ENCODE assay signal across 11 cellular contexts in the genomic region with DNA sequence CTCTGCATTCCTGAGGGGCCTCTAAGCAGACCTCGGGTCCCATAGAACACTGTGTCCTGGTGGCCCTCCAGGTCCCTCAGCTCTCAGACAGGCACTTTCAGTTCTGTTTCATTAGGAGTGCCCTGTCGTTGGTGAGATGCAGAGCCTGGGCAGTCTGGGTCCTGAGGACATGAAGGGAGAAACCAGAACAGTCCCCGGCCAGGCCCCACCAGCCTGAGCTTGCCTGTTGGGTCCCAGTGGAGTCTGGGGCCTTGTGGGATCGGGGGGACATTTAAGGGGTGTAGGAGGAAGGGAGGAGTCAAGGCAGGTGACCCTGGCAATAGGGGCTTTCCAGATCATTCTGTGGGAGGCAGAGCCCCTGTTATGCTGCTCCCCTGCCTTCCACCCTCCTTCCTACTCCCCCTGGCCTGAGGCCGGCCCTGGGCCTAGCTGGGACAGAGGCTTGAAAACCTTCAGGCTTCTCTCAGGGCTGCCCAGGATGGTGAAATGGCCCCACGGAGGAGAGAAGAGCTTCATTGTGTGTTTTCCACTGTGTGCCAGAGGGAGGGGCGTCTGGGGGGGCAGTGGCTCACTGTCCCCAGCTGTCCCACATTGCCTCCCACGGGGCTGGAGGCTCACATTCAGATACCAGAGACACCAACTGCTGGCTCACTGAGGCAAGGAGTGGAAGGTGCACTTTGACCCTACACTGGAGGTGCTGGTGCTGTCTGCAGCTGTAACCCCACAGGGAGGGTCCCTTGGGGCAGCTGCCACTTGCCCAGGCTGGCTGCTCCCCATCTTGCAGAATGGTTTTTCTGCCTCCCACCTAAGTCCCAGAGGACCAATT. TPM values are rescaled to one million over a fixed set of nuclear protein-coding genes. Genes with fewer than 3 reads are reported as not detected.
A peak's percentile ranks its signal among the peaks of the same experiment; 100 is the strongest.
DNase-seq lines count a peak whose midpoint lies in the region; ATAC-seq and TF ChIP-seq lines count a peak whose summit lies in the region.
"Had no signal": no experiment of that assay in that cellular context is flagged by ENCODE, and none has a peak within 500 bp of the region (broad histone marks: within the 10 kb centered on the region; RNA-seq: fewer than 3 reads in every experiment).

No MANE protein-coding gene starts in this region.

- no peak overlapping the region for H3K4me3 ChIP-seq in A673 (ENCODE audit: low read depth, low read length, poor library complexity, severe bottlenecking)

- peak; percentile 35 for ATAC-seq in GM21423 (IDR thresholded peaks at IDR 0.05; ENCODE audit: unreplicated experiment)
- ATAC-seq in HG03460 (IDR thresholded peaks at IDR 0.05; ENCODE audit: unreplicated experiment): peak; percentile 39

- H3K9me3 ChIP-seq in A673 (ENCODE audit: low read depth, low read length, poor library complexity, severe bottlenecking): no peaks in the 10 kb centered on the region

- POLR2A ChIA-PET in A673 (lab: Charles Lee; ENCODE audit: low non-redundant PET): no interaction called here

- in situ Hi-C loops in GM13976 (cut with MboI; ENCODE audit: low sequenced_read_pairs, unreplicated experiment): no loop called here

- H3K27me3 ChIP-seq in A673 (replicated peaks; ENCODE audit: insufficient read depth, low read depth, low read length, poor library complexity): no peaks in the 10 kb centered on the region

- no peak overlapping the region for H3K27ac ChIP-seq in A673 (ENCODE audit: low read depth, low read length, poor library complexity, severe bottlenecking)

- H3K27ac Mint-ChIP-seq in nephron: peak overlapping the region; percentile 36 to 86 (median 60)

- H3K4me3 Mint-ChIP-seq in nephron: no peak overlapping the region

- peaks cover 72% of the 10 kb centered on the region for H3K4me1 Mint-ChIP-seq in nephron

- DNase-seq in GM13976 (ENCODE audit: low spot score) (peak; percentile 74), T1000 (lab: John Stamatoyannopoulos, UW) (no peak), A673 (ENCODE audit: low spot score) (no peak), SIG-M5 treated with dmso at 0.1 percent for 504 hours (lab: John Stamatoyannopoulos, UW; ENCODE audit: unreplicated experiment) (no peak)
- DNase-seq in activated CD8-positive, alpha-beta memory T cell treated with anti-CD3 and anti-CD28 coated beads for 24 hours: no peak
- DNase-seq: activated CD4-positive, alpha-beta T cell treated with anti-CD3 and anti-CD28 coated beads, Interleukin-2, amount 50 U/mL, for 4 hours; stimulated activated CD4-positive, alpha-beta T cell treated with anti-CD3 and anti-CD28 coated beads, Interleukin-2, amount 100 ng/mL, for 48 hours had no signal

- no peak for TF ChIP-seq CTCF in GM13976 (IDR thresholded peaks at IDR 0.05; ENCODE audit: borderline replicate concordance, control extremely low read depth, extremely low read depth, insufficient read depth, missing control alignments)
- no peak for TF ChIP-seq CTCF in nephron (IDR thresholded peaks at IDR 0.05; ENCODE audit: unreplicated experiment in 3 of 3)
- no peak for TF ChIP-seq CTCF in A673 (conservative IDR thresholded peaks at IDR 0.05; ENCODE audit: low read depth, low read length)

- no peaks in the 10 kb centered on the region for H3K4me1 ChIP-seq in A673 (ENCODE audit: insufficient read depth, low read length, poor library complexity, severe bottlenecking)

- intact Hi-C loops in A673 (cut with micrococcal nuclease; ENCODE audit: unreplicated experiment): no loop called here

- CTCF ChIA-PET in A673 (lab: Charles Lee): no interaction called here

- H3K9me3 Mint-ChIP-seq in nephron: no peaks in the 10 kb centered on the region

- no peaks in the 10 kb centered on the region for H3K36me3 ChIP-seq in A673 (ENCODE audit: insufficient read depth, low read length, poor library complexity, severe bottlenecking)

- H3K27me3 Mint-ChIP-seq in nephron (ENCODE audit: low read depth): peaks cover 9% of the 10 kb centered on the region

- H3K36me3 Mint-ChIP-seq in nephron (ENCODE audit: low read depth): no peaks in the 10 kb centered on the region

- BruUV-seq in A673 (replicated peaks; lab: Mats Ljungman, UMichigan): no TSS peak

RNA-seq across cellular contexts. Expression of gene CATIP, which starts 26.6 kb away (rescaled TPM):
- not detected in 2 replicates for total RNA-seq in A673 (2021)
- total RNA-seq: chondrocyte had no signal

RNA-seq across cellular contexts. Expression of gene TMBIM1, which starts 37.7 kb away (rescaled TPM):
- total RNA-seq in A673 (2021): 40.2 and 43.9 TPM in 2 replicates

RNA-seq across cellular contexts. Expression of gene SLC11A1, which starts 52.0 kb away (rescaled TPM):
- total RNA-seq in A673 (2021): 0.09 TPM in 1 of 2 replicates, not detected in the other

RNA-seq across cellular contexts. Expression of gene PNKD, which starts 59.7 kb away (rescaled TPM):
- total RNA-seq in A673 (2021): 36.7 and 44.9 TPM in 2 replicates
